Comparison of ENCODE assay signal across 1 cellular context in genomic region chr1:33036526-33037503, GRCh38.
TF ChIP-seq lines count a peak whose summit lies in the region.

Gene AK2, minus strand, starts transcription at chr1:33036883. Its CDS starts 55 bp downstream, at chr1:33036828.

TF ChIP-seq in HepG2, 621 proteins besides CTCF, POLR2A, EP300 and RAD21 (continued from another document and continues in another):
- TF ChIP-seq RNF219 (CRISPR knock-in tag; IDR thresholded peaks at IDR 0.05) (peak; percentile 97), FOXA1 (IDR thresholded peaks at IDR 0.05) (no peak), FOXA1 (CRISPR knock-in tag; IDR thresholded peaks at IDR 0.05) (peak; percentile 3; the same call in 1 of the 2 replicates), ZFY (CRISPR knock-in tag; IDR thresholded peaks at IDR 0.05) (peak; percentile 84), TBX3 (IDR thresholded peaks at IDR 0.05; ENCODE audit: borderline replicate concordance) (peak; percentile 85), ZKSCAN5 (CRISPR knock-in tag; IDR thresholded peaks at IDR 0.05) (0 out of 2 replicates have a peak, but pooled peaks have one; percentile 18), IRX3 (CRISPR knock-in tag; IDR thresholded peaks at IDR 0.05; ENCODE audit: borderline replicate concordance, low read depth) (peak; percentile 93), ZNF710 (CRISPR knock-in tag; IDR thresholded peaks at IDR 0.05; ENCODE audit: borderline replicate concordance) (peak; percentile 59; the same call in 1 of the 2 replicates), ZNF709 (CRISPR knock-in tag; IDR thresholded peaks at IDR 0.05) (peak; percentile 91; the same call in 1 of the 2 replicates), ZNF142 (CRISPR knock-in tag; IDR thresholded peaks at IDR 0.05) (peak; percentile 84; the same call in 1 of the 2 replicates), KDM6A (CRISPR knock-in tag; IDR thresholded peaks at IDR 0.05; ENCODE audit: low read depth) (no peak), ZNF234 (CRISPR knock-in tag; conservative IDR thresholded peaks at IDR 0.05) (no peak), ZNF256 (CRISPR knock-in tag; conservative IDR thresholded peaks at IDR 0.05) (peak; percentile 96), DDIT3 (CRISPR knock-in tag; IDR thresholded peaks at IDR 0.05) (no peak), TCF7L2 (IDR thresholded peaks at IDR 0.05; ENCODE audit: low read depth, low read length) (no peak), KLF13 (CRISPR knock-in tag; IDR thresholded peaks at IDR 0.05) (peak; percentile 94; the same call in 1 of the 2 replicates), REPIN1 (CRISPR knock-in tag; IDR thresholded peaks at IDR 0.05; ENCODE audit: borderline replicate concordance, low read depth) (peak; percentile 89), ZNF577 (CRISPR knock-in tag; IDR thresholded peaks at IDR 0.05; ENCODE audit: borderline replicate concordance, low read depth) (no peak), SMAD1 (CRISPR knock-in tag; IDR thresholded peaks at IDR 0.05; ENCODE audit: borderline replicate concordance, low read depth) (peak; percentile 93; the same call in 1 of the 2 replicates), ZFP82 (CRISPR knock-in tag; IDR thresholded peaks at IDR 0.05; ENCODE audit: borderline replicate concordance) (peak; percentile 95), ZBTB8A (CRISPR knock-in tag; IDR thresholded peaks at IDR 0.05; ENCODE audit: borderline replicate concordance, low read depth) (peak; percentile 78; the same call in 1 of the 2 replicates), ZNF407 (CRISPR knock-in tag; IDR thresholded peaks at IDR 0.05; ENCODE audit: not compliant biosample characterization) (peak; percentile 83), ZSCAN29 (CRISPR knock-in tag; conservative IDR thresholded peaks at IDR 0.05) (peak; percentile 68; the same call in 1 of the 2 replicates), ZNF800 (CRISPR knock-in tag; IDR thresholded peaks at IDR 0.05) (0 out of 2 replicates have a peak, but pooled peaks have one; percentile 62), PTBP1 (IDR thresholded peaks at IDR 0.05; ENCODE audit: low read depth, low read length, poor library complexity, severe bottlenecking) (no peak), ELF1 (CRISPR knock-in tag; IDR thresholded peaks at IDR 0.05) (peak; percentile 84), KLF11 (CRISPR knock-in tag; IDR thresholded peaks at IDR 0.05) (peak; percentile 94; the same call in 1 of the 2 replicates), CBFB (CRISPR knock-in tag; IDR thresholded peaks at IDR 0.05) (peak; percentile 76; the same call in 1 of the 2 replicates), ZNF253 (CRISPR knock-in tag; IDR thresholded peaks at IDR 0.05; ENCODE audit: borderline replicate concordance) (no peak; the same call in 1 of the 2 replicates)
